ENCODE assay signal across 8 cellular contexts in genomic region chr3:5013021-5013906, GRCh38. TPM values are rescaled to one million over a fixed set of nuclear protein-coding genes. Genes with fewer than 3 reads are reported as not detected.
DNase-seq lines count a peak whose midpoint lies in the region; ATAC-seq and TF ChIP-seq lines count a peak whose summit lies in the region.

No MANE protein-coding gene starts in this region.

- POLR2A ChIA-PET in CD4-positive, alpha-beta memory T cell (lab: Charles Lee; ENCODE audit: partially characterized antibody), result interaction anchor here (1.0 to 25.1 kb wide), 4 partner anchors 9 to 191 kb away, joined by 3 to 580 read pairs (median 6); partner anchors contain the start of gene BHLHE40

- H3K36me3 Mint-ChIP-seq in natural killer cell, result no peaks in the 10 kb centered on the region
- H3K36me3 Mint-ChIP-seq in CD4-positive, alpha-beta memory T cell, result no peaks in the 10 kb centered on the region

- no peaks in the 10 kb centered on the region for H3K9me3 Mint-ChIP-seq in natural killer cell
- no peaks in the 10 kb centered on the region for H3K9me3 Mint-ChIP-seq in CD4-positive, alpha-beta memory T cell

- peaks cover 13% of the 10 kb centered on the region for H3K4me1 ChIP-seq in colonic mucosa
- peaks cover 58% of the 10 kb centered on the region for H3K4me1 ChIP-seq in CD4-positive, alpha-beta memory T cell (ENCODE audit: insufficient read depth, low read length)

- DNase-seq in GM03348 (ENCODE audit: low spot score), result peak; percentile 36
- peak; percentile 90 for DNase-seq in NB4 (ENCODE audit: low read depth)
- DNase-seq in colonic mucosa, result peak; percentile 80
- no peak for DNase-seq in natural killer cell
- no peak for DNase-seq in DMS 273 (lab: John Stamatoyannopoulos, UW; ENCODE audit: unreplicated experiment)
- no peak for DNase-seq in CD4-positive, alpha-beta memory T cell

- H3K4me1 Mint-ChIP-seq in natural killer cell, result peaks cover 52 to 66% of the 10 kb centered on the region in 2 donors
- peaks cover 38 to 71% (median 54%) of the 10 kb centered on the region in 4 donors for H3K4me1 Mint-ChIP-seq in CD4-positive, alpha-beta memory T cell

- intact Hi-C loops in colonic mucosa (cut with DNase I) (no loop called here), natural killer cell (cut with micrococcal nuclease) (no loop called here)
- intact Hi-C loops in CD4-positive, alpha-beta memory T cell (cut with micrococcal nuclease), result no loop called here

- H3K27me3 Mint-ChIP-seq in natural killer cell (ENCODE audit: low read depth in 2 of 2), result peaks cover 0 to 2% of the 10 kb centered on the region in 2 donors
- no peaks in the 10 kb centered on the region for H3K27me3 Mint-ChIP-seq in CD4-positive, alpha-beta memory T cell

- H3K36me3 ChIP-seq in colonic mucosa, result no peaks in the 10 kb centered on the region
- no peaks in the 10 kb centered on the region for H3K36me3 ChIP-seq in CD4-positive, alpha-beta memory T cell (ENCODE audit: insufficient read depth, low read length)

- no peaks in the 10 kb centered on the region for H3K9me3 ChIP-seq in colonic mucosa
- H3K9me3 ChIP-seq in CD4-positive, alpha-beta memory T cell (ENCODE audit: control insufficient read depth in 1 of 2, low read length in 2 of 2), result no peaks in the 10 kb centered on the region

- H3K4me3 ChIP-seq in NB4 (ENCODE audit: low read depth, low read length), result no peak overlapping the region
- no peak overlapping the region for H3K4me3 ChIP-seq in colonic mucosa
- no peak overlapping the region for H3K4me3 ChIP-seq in CD4-positive, alpha-beta memory T cell (ENCODE audit: low read length in 2 of 2)

- peak overlapping the region; percentile 29 for H3K4me3 Mint-ChIP-seq in natural killer cell
- no peak overlapping the region for H3K4me3 Mint-ChIP-seq in CD4-positive, alpha-beta memory T cell

- H3K27me3 ChIP-seq in colonic mucosa, result no peaks in the 10 kb centered on the region
- H3K27me3 ChIP-seq in CD4-positive, alpha-beta memory T cell (ENCODE audit: insufficient read depth, low read length), result no peaks in the 10 kb centered on the region

- no peak for TF ChIP-seq CTCF in NB4 (IDR thresholded peaks at IDR 0.05; ENCODE audit: low read depth, low read length)
- no peak for TF ChIP-seq CTCF in colonic mucosa (IDR thresholded peaks at IDR 0.05)
- TF ChIP-seq CTCF in natural killer cell (IDR thresholded peaks at IDR 0.05), result no peak

- H3K9ac ChIP-seq in colonic mucosa (ENCODE audit: low read depth in 2 of 2, low read length in 2 of 2), result no peak overlapping the region

- no peak for TF ChIP-seq POLR2A in NB4 (IDR thresholded peaks at IDR 0.05; ENCODE audit: extremely low read depth, insufficient read length)

- H3K27ac ChIP-seq in colonic mucosa, result peak overlapping the region; percentile 60
- no peak overlapping the region for H3K27ac ChIP-seq in CD4-positive, alpha-beta memory T cell (ENCODE audit: low read depth, low read length)

- H3K27ac Mint-ChIP-seq in natural killer cell, result peak overlapping the region; percentile 56 to 81
- H3K27ac Mint-ChIP-seq in CD4-positive, alpha-beta memory T cell, result peak overlapping the region in 1 of 7 donors; percentile 54

- ATAC-seq in natural killer cell, result no peak
- ATAC-seq in GM19395 (IDR thresholded peaks at IDR 0.05; ENCODE audit: unreplicated experiment), result no peak
- ATAC-seq in HG03520 (IDR thresholded peaks at IDR 0.05; ENCODE audit: unreplicated experiment), result no peak

- CTCF ChIA-PET in CD4-positive, alpha-beta memory T cell (lab: Charles Lee; ENCODE audit: partially characterized antibody), result interaction anchor here (1.1 to 2.0 kb wide), 3 partner anchors 9 to 302 kb away, joined by 4 to 9 read pairs (median 5); partner anchors contain the start of gene BHLHE40

RNA-seq across cellular contexts. Expression of gene BHLHE40, which starts 34.0 kb away (rescaled TPM):
- 10 to 100 TPM; 25.2 to 66.0 TPM for total RNA-seq in colonic mucosa
- 100 to 1,000 TPM; 512 to 725 (median 719) TPM for total RNA-seq in natural killer cell
- 10 to 100 TPM; 44.9 to 45.8 TPM for total RNA-seq in CD4-positive, alpha-beta memory T cell
- polyA plus RNA-seq in CD4-positive, alpha-beta memory T cell, result 10 to 100 TPM; 33.0 to 34.6 TPM

Comparison
In these comparisons a context has a peak if more than half of its experiments do, and no peak if none do; other contexts are left out.
1. DNase-seq: peak in GM03348 (single experiment), NB4 (single experiment) and colonic mucosa (single experiment); none in natural killer cell (single experiment), DMS 273 (single experiment) and CD4-positive, alpha-beta memory T cell (0 of 5).
2. RNA of gene BHLHE40, which starts 34.0 kb away (total RNA-seq): 512 to 725 TPM in natural killer cell; 25.2 to 66.0 TPM in colonic mucosa and 44.9 to 45.8 TPM in CD4-positive, alpha-beta memory T cell; every median in the first group is over 4 times any median in the second.